Comparison of ENCODE assay signal across 19 cellular contexts in genomic region chr2:7280790-7281189, GRCh38.
"Had no signal": no experiment of that assay in that cellular context is flagged by ENCODE, and none has a peak within 500 bp of the region (broad histone marks: within the 10 kb centered on the region; RNA-seq: fewer than 3 reads in every experiment).

No MANE protein-coding gene starts in this region.

- H3K9me3 ChIP-seq: ascending aorta, ovary, spleen, testis, upper lobe of left lung had no signal

- H3K36me3 ChIP-seq: ascending aorta, ovary, spleen, upper lobe of left lung had no signal

- FAIRE-seq: bronchial epithelial cell, islet of Langerhans had no signal

- H3K4me1 ChIP-seq: ascending aorta, spleen, testis, upper lobe of left lung had no signal

- H3K4me3 ChIP-seq: ascending aorta, lung, ovary, spleen, testis, upper lobe of left lung had no signal

- DNase-seq: activated CD4-positive, alpha-beta T cell treated with anti-CD3 and anti-CD28 coated beads, Interleukin-2, amount 10 ng/mL, durations not matched to agents 7 days and 5 days; activated CD8-positive, alpha-beta memory T cell treated with anti-CD3 and anti-CD28 coated beads for 24 hours; activated naive CD4-positive, alpha-beta T cell treated with anti-CD3 and anti-CD28 coated beads for 36 hours; activated naive CD8-positive, alpha-beta T cell treated with anti-CD3 and anti-CD28 coated beads, Interleukin-2, amount 50 U/mL, for 24 hours; erythroblast; left colon; ovary; spleen; testis; upper lobe of left lung had no signal

- H3K27me3 ChIP-seq: ascending aorta, ovary, spleen, testis, upper lobe of left lung had no signal

- H3K27ac Mint-ChIP-seq: activated CD4-positive, alpha-beta T cell treated with anti-CD3 and anti-CD28 coated beads, Interleukin-2, amount 10 ng/mL, durations not matched to agents 7 days and 5 days; activated naive CD4-positive, alpha-beta T cell treated with anti-CD3 and anti-CD28 coated beads for 36 hours; activated naive CD8-positive, alpha-beta T cell treated with anti-CD3 and anti-CD28 coated beads, Interleukin-2, amount 50 U/mL, for 24 hours; activated T-helper 1 cell treated with anti-CD3 and anti-CD28 coated beads, Interleukin-12 subunit alpha, Interleukin-12 subunit beta, Interleukin-2, Interleukin-4 antibody, amounts not matched to agents 30 ng/mL and 10 ng/mL and 1 ng/mL, durations not matched to agents 14 hours and 24 hours and 36 hours; dendritic cell treated with granulocyte-macrophage colony-stimulating factor and Interleukin-4, amounts not matched to agents 40 ng/mL and 50 ng/mL, for 4 days; mesothelial cell of epicardium; stimulated activated naive CD8-positive, alpha-beta T cell treated with anti-CD3 and anti-CD28 coated beads, Interleukin-15, Interleukin-2, amounts not matched to agents 100 ng/mL and 50 ng/mL, for 24 hours had no signal

- H3K36me3 Mint-ChIP-seq: mesothelial cell of epicardium had no signal

- H3K4me3 Mint-ChIP-seq: activated CD4-positive, alpha-beta T cell treated with anti-CD3 and anti-CD28 coated beads, Interleukin-2, amount 10 ng/mL, durations not matched to agents 7 days and 5 days; activated naive CD4-positive, alpha-beta T cell treated with anti-CD3 and anti-CD28 coated beads for 36 hours; activated naive CD8-positive, alpha-beta T cell treated with anti-CD3 and anti-CD28 coated beads, Interleukin-2, amount 50 U/mL, for 24 hours; activated T-helper 1 cell treated with anti-CD3 and anti-CD28 coated beads, Interleukin-12 subunit alpha, Interleukin-12 subunit beta, Interleukin-2, Interleukin-4 antibody, amounts not matched to agents 30 ng/mL and 10 ng/mL and 1 ng/mL, durations not matched to agents 14 hours and 24 hours and 36 hours; dendritic cell treated with granulocyte-macrophage colony-stimulating factor and Interleukin-4, amounts not matched to agents 40 ng/mL and 50 ng/mL, for 4 days; mesothelial cell of epicardium; stimulated activated naive CD8-positive, alpha-beta T cell treated with anti-CD3 and anti-CD28 coated beads, Interleukin-15, Interleukin-2, amounts not matched to agents 100 ng/mL and 50 ng/mL, for 24 hours had no signal

- H3K9me3 Mint-ChIP-seq: activated CD4-positive, alpha-beta T cell treated with anti-CD3 and anti-CD28 coated beads, Interleukin-2, amount 10 ng/mL, durations not matched to agents 7 days and 5 days; activated naive CD4-positive, alpha-beta T cell treated with anti-CD3 and anti-CD28 coated beads for 36 hours; activated naive CD8-positive, alpha-beta T cell treated with anti-CD3 and anti-CD28 coated beads, Interleukin-2, amount 50 U/mL, for 24 hours; activated T-helper 1 cell treated with anti-CD3 and anti-CD28 coated beads, Interleukin-12 subunit alpha, Interleukin-12 subunit beta, Interleukin-2, Interleukin-4 antibody, amounts not matched to agents 30 ng/mL and 10 ng/mL and 1 ng/mL, durations not matched to agents 14 hours and 24 hours and 36 hours; dendritic cell treated with granulocyte-macrophage colony-stimulating factor and Interleukin-4, amounts not matched to agents 40 ng/mL and 50 ng/mL, for 4 days; mesothelial cell of epicardium; stimulated activated naive CD8-positive, alpha-beta T cell treated with anti-CD3 and anti-CD28 coated beads, Interleukin-15, Interleukin-2, amounts not matched to agents 100 ng/mL and 50 ng/mL, for 24 hours had no signal

- ATAC-seq: activated naive CD8-positive, alpha-beta T cell treated with anti-CD3 and anti-CD28 coated beads, Interleukin-2, amount 50 U/mL, for 24 hours; left colon; sciatic nerve had no signal

- H3K4me1 Mint-ChIP-seq: activated CD4-positive, alpha-beta T cell treated with anti-CD3 and anti-CD28 coated beads, Interleukin-2, amount 10 ng/mL, durations not matched to agents 7 days and 5 days; activated naive CD8-positive, alpha-beta T cell treated with anti-CD3 and anti-CD28 coated beads, Interleukin-2, amount 50 U/mL, for 24 hours had no signal

- H3K27me3 Mint-ChIP-seq: stimulated activated naive CD8-positive, alpha-beta T cell treated with anti-CD3 and anti-CD28 coated beads, Interleukin-15, Interleukin-2, amounts not matched to agents 100 ng/mL and 50 ng/mL, for 24 hours had no signal

- H3K27ac ChIP-seq: ascending aorta, ovary, spleen, testis, upper lobe of left lung had no signal
